8 cellular contexts compared by ENCODE assay signal in the genomic region with DNA sequence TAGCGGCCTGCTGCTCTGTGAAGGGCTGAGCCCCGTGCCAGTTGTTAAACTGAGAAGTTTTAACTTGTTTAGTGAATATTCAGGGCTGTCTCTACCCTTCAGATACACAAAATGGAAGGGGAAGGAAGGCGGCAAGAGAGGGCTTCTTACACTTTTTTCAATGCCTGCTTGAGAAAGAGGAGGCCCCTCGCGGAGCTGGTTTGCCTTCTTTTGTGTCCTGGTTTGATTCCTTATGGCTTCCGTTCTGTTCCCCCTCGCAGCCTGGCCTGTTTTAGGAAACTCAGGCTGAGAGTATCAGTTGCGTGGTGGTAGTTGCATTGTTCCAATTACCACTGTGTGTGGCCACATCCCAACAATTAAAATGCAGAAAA. TPM values are rescaled to one million over a fixed set of nuclear protein-coding genes. Genes with fewer than 3 reads are reported as not detected.
DNase-seq lines count a peak whose midpoint lies in the region; ATAC-seq, FAIRE-seq and TF ChIP-seq lines count a peak whose summit lies in the region.

No MANE protein-coding gene starts in this region.

- H3K18ac ChIP-seq in H1 (ENCODE audit: extremely low read depth, low read length) = peak overlapping the region; percentile 86; the same call in 1 of the 2 replicates

- ATAC-seq in natural killer cell (no peak), HG03442 (IDR thresholded peaks at IDR 0.05; ENCODE audit: unreplicated experiment) (no peak), GM18870 (IDR thresholded peaks at IDR 0.05; ENCODE audit: unreplicated experiment) (no peak), HG03565 (IDR thresholded peaks at IDR 0.05; ENCODE audit: unreplicated experiment) (no peak)

- H3K4me1 Mint-ChIP-seq in Calu3 (ENCODE audit: low read depth, unreplicated experiment) (peaks cover 10% of the 10 kb centered on the region), natural killer cell (peaks cover 40 to 41% of the 10 kb centered on the region in 2 donors)

- peak overlapping the region; percentile 91; the same call in 1 of the 2 replicates for H2BK5ac ChIP-seq in H1 (ENCODE audit: low read depth, low read length)

- no peak overlapping the region for H2BK120ac ChIP-seq in H1 (replicated peaks; ENCODE audit: low read depth, low read length)

- TSS peak; percentile 41 for BruUV-seq in Calu3 (replicated peaks; lab: Mats Ljungman, UMichigan)

- no peaks in the 10 kb centered on the region for H3K4me1 ChIP-seq in NT2/D1 (ENCODE audit: insufficient read depth, insufficient read length)
- H3K4me1 ChIP-seq in H1 (replicated peaks in 1 of 4; ENCODE audit: control insufficient read depth in 3 of 4, insufficient read depth in 4 of 4, low read length in 3 of 4) = peaks cover 0 to 5% (median 2%) of the 10 kb centered on the region in 4 experiments; a peak in 4 of 7 replicates

- H2BK15ac ChIP-seq in H1 (ENCODE audit: low read length) = 0 out of 2 replicates have a peak overlapping the region, but pooled peaks have one; percentile 47

- no peak for TF ChIP-seq RAD21 in H1 (IDR thresholded peaks at IDR 0.05 in 1 of 2, conservative IDR thresholded peaks at IDR 0.05 in 1 of 2; ENCODE audit: low read depth in 2 of 2, low read length in 2 of 2)

- peaks cover 8% of the 10 kb centered on the region; the same call in 1 of the 2 replicates for H3K23me2 ChIP-seq in H1 (ENCODE audit: low read depth, low read length)

- CTCF ChIA-PET in Calu3 (lab: Charles Lee) = interaction anchor here (3.6 kb wide), 1 partner anchor 14 kb away, joined by 54 read pairs; a partner anchor contains a TSS
- CTCF ChIA-PET in H1 (lab: Charles Lee; ENCODE audit: partially characterized antibody) = interaction anchor here (0.8 to 13.6 kb wide), 4 partner anchors 8 to 23 kb away, joined by 3 to 196 read pairs (median 4); a partner anchor contains a TSS
- CTCF ChIA-PET in HEK293T (lab: Yijun Ruan, JAX) = interaction anchor here (4.0 kb wide), 1 partner anchor 14 kb away, joined by 39 read pairs; a partner anchor contains a TSS

- H3K27ac ChIP-seq in H1 (ENCODE audit: low read depth, low read length) = peak overlapping the region; percentile 70

- H3K56ac ChIP-seq in H1 (replicated peaks; ENCODE audit: insufficient read length, low read depth, low read length) = no peak overlapping the region

- H3K4me3 Mint-ChIP-seq in Calu3 (ENCODE audit: low read depth, unreplicated experiment) (peak overlapping the region; percentile 87), natural killer cell (peak overlapping the region; percentile 88)

- no peak for TF ChIP-seq POLR2A in H1 (IDR thresholded peaks at IDR 0.05; ENCODE audit: control extremely low read depth in 1 of 2, low read depth in 2 of 2, low read length in 2 of 2)

- H3K14ac ChIP-seq in H1 (ENCODE audit: insufficient read length) = no peak overlapping the region

- H3K9ac ChIP-seq in NT2/D1 (ENCODE audit: insufficient read length, low read depth) = peak overlapping the region; percentile 79
- peak overlapping the region; percentile 39 to 84 (median 76) for H3K9ac ChIP-seq in H1 (replicated peaks in 1 of 4; ENCODE audit: extremely low read depth in 1 of 4, low read depth in 3 of 4, low read length in 3 of 4)

- H3K4me3 ChIP-seq in NT2/D1 (ENCODE audit: insufficient read length, low read depth) = peak overlapping the region; percentile 61
- H3K4me3 ChIP-seq in H1 (ENCODE audit: extremely low read depth in 1 of 4, insufficient read depth in 2 of 4, low read depth in 3 of 4, low read length in 4 of 4) = peak overlapping the region; percentile 68 to 95 (median 91)

- H2BK12ac ChIP-seq in H1 (ENCODE audit: low read depth, low read length) = peak overlapping the region; percentile 89

- 16% methylated on average over 8 of the region's 8 CpGs; no CpG with 5 or more reads in 1 of the 2 experiments for WGBS in H1 (ENCODE audit: extremely low coverage in 1 of 2, insufficient coverage in 1 of 2, insufficient read length in 1 of 2, insufficient replicate concordance in 2 of 2, low coverage in 1 of 2, low lambda C conversion rate in 2 of 2, missing lambda C conversion rate in 1 of 2), 2 experiments

- H3K23ac ChIP-seq in H1 (ENCODE audit: insufficient read length) = no peak overlapping the region

- H3K27me3 ChIP-seq in NT2/D1 (ENCODE audit: insufficient read depth, insufficient read length) = no peaks in the 10 kb centered on the region
- H3K27me3 ChIP-seq in H1 (replicated peaks in 1 of 4; ENCODE audit: control insufficient read depth in 3 of 4, extremely low read depth in 1 of 4, insufficient read depth in 3 of 4, low read length in 3 of 4) = no peaks in the 10 kb centered on the region

- H2BK20ac ChIP-seq in H1 (ENCODE audit: low read length) = no peak overlapping the region

- H3K4ac ChIP-seq in H1 (replicated peaks; ENCODE audit: insufficient read length, low read depth, low read length) = peak overlapping the region; percentile 24

- DNase-seq in Calu3 (peak; percentile 14), NT2/D1 (ENCODE audit: low read depth, low spot score) (no peak), H1 (ENCODE audit: low read depth in 1 of 2, low spot score in 2 of 2) (no peak), natural killer cell (no peak), HEK293T (ENCODE audit: extremely low spot score) (no peak)

- FAIRE-seq in H1 (lab: Jason Lieb, UNC) = no peak

- peaks cover 20% of the 10 kb centered on the region for H3K79me1 ChIP-seq in H1 (ENCODE audit: low read depth, low read length)

- H3K27me3 Mint-ChIP-seq in Calu3 (ENCODE audit: unreplicated experiment) = no peaks in the 10 kb centered on the region
- no peaks in the 10 kb centered on the region for H3K27me3 Mint-ChIP-seq in natural killer cell (ENCODE audit: low read depth in 2 of 2)

- TF ChIP-seq EP300 in H1 (IDR thresholded peaks at IDR 0.05; ENCODE audit: borderline replicate concordance in 1 of 2, low read depth in 2 of 2, low read length in 2 of 2) = no peak

- H4K5ac ChIP-seq in H1 (ENCODE audit: insufficient read length, low read depth, low read length) = peak overlapping the region; percentile 42

- H3K9me3 ChIP-seq in NT2/D1 (ENCODE audit: insufficient read depth, low read length) (no peaks in the 10 kb centered on the region), H1 (ENCODE audit: insufficient read depth in 2 of 2, low read depth in 1 of 2, low read length in 1 of 2) (no peaks in the 10 kb centered on the region)

- peaks cover 10 to 39% of the 10 kb centered on the region in 2 experiments for H3K79me2 ChIP-seq in H1 (ENCODE audit: control insufficient read depth in 1 of 2, insufficient read depth in 2 of 2, low read length in 2 of 2)

- peaks cover 69% of the 10 kb centered on the region for H3K36me3 Mint-ChIP-seq in Calu3 (ENCODE audit: insufficient read depth, unreplicated experiment)
- H3K36me3 Mint-ChIP-seq in natural killer cell = no peaks in the 10 kb centered on the region

- H4K8ac ChIP-seq in H1 (ENCODE audit: extremely low read depth, insufficient read depth, low read length) = no peak overlapping the region

- no peaks in the 10 kb centered on the region for H3K9me3 Mint-ChIP-seq in Calu3 (ENCODE audit: low read depth, unreplicated experiment)
- H3K9me3 Mint-ChIP-seq in natural killer cell = no peaks in the 10 kb centered on the region

- H3K27ac Mint-ChIP-seq in Calu3 (ENCODE audit: unreplicated experiment) (peak overlapping the region; percentile 99), natural killer cell (peak overlapping the region; percentile 89 to 99)

- H4K20me1 ChIP-seq in H1 (replicated peaks in 1 of 2; ENCODE audit: control insufficient read depth in 1 of 2, insufficient read depth in 2 of 2, low read length in 2 of 2) = peaks cover 2 to 3% of the 10 kb centered on the region in 2 experiments

- peak overlapping the region; percentile 98 for H3K4me2 ChIP-seq in H1 (ENCODE audit: insufficient read depth in 1 of 2, low read depth in 2 of 2, low read length in 2 of 2)

- H3K36me3 ChIP-seq in NT2/D1 (ENCODE audit: insufficient read depth, insufficient read length, low read length) (peaks cover 36% of the 10 kb centered on the region), H1 (ENCODE audit: control insufficient read depth in 2 of 4, insufficient read depth in 4 of 4, low read length in 3 of 4) (peaks cover 6 to 27% (median 19%) of the 10 kb centered on the region in 4 experiments)

- POLR2A ChIA-PET in H1 (lab: Charles Lee; ENCODE audit: partially characterized antibody) = interaction anchor here (0.5 to 8.2 kb wide), 21 partner anchors 8 to 204 kb away, joined by 3 to 254 read pairs (median 5); a partner anchor contains a TSS
- POLR2A ChIA-PET in HEK293T (lab: Yijun Ruan, JAX) = interaction anchor here (0.9 to 8.2 kb wide), 6 partner anchors 8 to 154 kb away, joined by 3 to 124 read pairs (median 4); a partner anchor contains a TSS

- peak overlapping the region; percentile 66 for H2AK5ac ChIP-seq in H1 (ENCODE audit: low read depth, low read length)

- no peak overlapping the region for H2AFZ ChIP-seq in H1 (ENCODE audit: low read length)

- peak overlapping the region; percentile 32 for H4K91ac ChIP-seq in H1 (replicated peaks; ENCODE audit: insufficient read length, low read length)

- intact Hi-C loops in Calu3 (cut with micrococcal nuclease; ENCODE audit: unreplicated experiment) (loop anchor here (5.0 kb wide), 1 partner anchor 117 kb away; no protein-coding TSS in a partner anchor), natural killer cell (cut with micrococcal nuclease) (loop anchor here (2.0 kb wide), 1 partner anchor 14 kb away; a partner anchor contains a TSS)

- no peak for TF ChIP-seq CTCF in Calu3 (IDR thresholded peaks at IDR 0.05; ENCODE audit: unreplicated experiment)
- no peak for TF ChIP-seq CTCF in H1 (IDR thresholded peaks at IDR 0.05; ENCODE audit: control extremely low read depth in 1 of 3, insufficient read depth in 1 of 3, low read depth in 1 of 3, low read length in 3 of 3)
- no peak for TF ChIP-seq CTCF in natural killer cell (IDR thresholded peaks at IDR 0.05)

RNA-seq across cellular contexts. Expression of a gene that starts 1.0 kb away (rescaled TPM):
- total RNA-seq in Calu3 (2022) = 36.1 and 38.5 TPM in 2 replicates
- total RNA-seq in H1 (2021; fragmentation: NEBNext Ultra II Directional; extraction: Animal tissue kit (Norgen Biotek cat#: 25700)) = 57.6 and 58.9 TPM in 2 replicates
- polyA plus RNA-seq in H1 (2011; rRNA removed) = 72.7 and 75.3 TPM in 2 replicates
- polyA plus RNA-seq in H1 (2011; cell fraction: cytosol; rRNA removed) = 53.4 TPM
- polyA plus RNA-seq in H1 (2011; cell fraction: nucleus; rRNA removed) = 63.8 TPM
- polyA plus RNA-seq in H1 (2012, experiment 1 of 2) = 41.9 to 50.1 TPM (median 45.5 TPM) in 4 replicates
- polyA plus RNA-seq in H1 (2012, experiment 2 of 2) = 60.5 TPM
- polyA plus RNA-seq in H1 (2013, experiment 1 of 2) = 37.7 TPM
- polyA plus RNA-seq in H1 (2013, experiment 2 of 2) = 38.8 TPM
- 63.2 and 71.0 TPM in 2 replicates for polyA minus RNA-seq in H1 (2011; rRNA and poly(A)+ RNA removed)
- polyA minus RNA-seq in H1 (2011; cell fraction: cytosol; rRNA and poly(A)+ RNA removed) = 44.5 TPM
- 36.9 TPM for polyA minus RNA-seq in H1 (2011; cell fraction: nucleus; rRNA and poly(A)+ RNA removed)
- 100 to 1,000 TPM in 1 of 3 donors, 10 to 100 TPM in 2; 65.1 to 140 (median 73.6) TPM for total RNA-seq in natural killer cell

RNA-seq across cellular contexts. Expression of a gene that starts 7.5 kb away (rescaled TPM):
- 14.9 and 15.4 TPM in 2 replicates for total RNA-seq in Calu3 (2022)
- total RNA-seq in H1 (2021; fragmentation: NEBNext Ultra II Directional; extraction: Animal tissue kit (Norgen Biotek cat#: 25700)) = 20.8 and 23.2 TPM in 2 replicates
- 12.1 and 18.4 TPM in 2 replicates for polyA plus RNA-seq in H1 (2011; rRNA removed)
- 19.9 TPM for polyA plus RNA-seq in H1 (2011; cell fraction: cytosol; rRNA removed)
- polyA plus RNA-seq in H1 (2011; cell fraction: nucleus; rRNA removed) = 13.5 TPM
- polyA plus RNA-seq in H1 (2012, experiment 1 of 2) = 15.6 to 20.5 TPM (median 19.3 TPM) in 4 replicates
- polyA plus RNA-seq in H1 (2012, experiment 2 of 2) = 13.7 TPM
- 21.5 TPM for polyA plus RNA-seq in H1 (2013, experiment 1 of 2)
- 21.8 TPM for polyA plus RNA-seq in H1 (2013, experiment 2 of 2)
- 20.7 and 28.4 TPM in 2 replicates for polyA minus RNA-seq in H1 (2011; rRNA and poly(A)+ RNA removed)
- 13.6 TPM for polyA minus RNA-seq in H1 (2011; cell fraction: cytosol; rRNA and poly(A)+ RNA removed)
- polyA minus RNA-seq in H1 (2011; cell fraction: nucleus; rRNA and poly(A)+ RNA removed) = 21.7 TPM
- under 1 TPM in 2 of 3 donors, not detected in 1; 0.47 to 0.48 TPM for total RNA-seq in natural killer cell

RNA-seq across cellular contexts. Expression of a gene that starts 13.4 kb away (rescaled TPM):
- 73.5 and 75.1 TPM in 2 replicates for total RNA-seq in Calu3 (2022)
- 78.1 and 79.7 TPM in 2 replicates for total RNA-seq in H1 (2021; fragmentation: NEBNext Ultra II Directional; extraction: Animal tissue kit (Norgen Biotek cat#: 25700))
- polyA plus RNA-seq in H1 (2011; rRNA removed) = 21.1 and 27.1 TPM in 2 replicates
- polyA plus RNA-seq in H1 (2011; cell fraction: cytosol; rRNA removed) = 30.5 TPM
- polyA plus RNA-seq in H1 (2011; cell fraction: nucleus; rRNA removed) = 28.9 TPM
- 53.0 to 64.5 TPM (median 56.6 TPM) in 4 replicates for polyA plus RNA-seq in H1 (2012, experiment 1 of 2)
- polyA plus RNA-seq in H1 (2012, experiment 2 of 2) = 8.1 TPM
- 29.4 TPM for polyA plus RNA-seq in H1 (2013, experiment 1 of 2)
- 28.2 TPM for polyA plus RNA-seq in H1 (2013, experiment 2 of 2)
- polyA minus RNA-seq in H1 (2011; rRNA and poly(A)+ RNA removed) = 88.3 and 90.0 TPM in 2 replicates
- 53.7 TPM for polyA minus RNA-seq in H1 (2011; cell fraction: cytosol; rRNA and poly(A)+ RNA removed)
- polyA minus RNA-seq in H1 (2011; cell fraction: nucleus; rRNA and poly(A)+ RNA removed) = 55.1 TPM
- total RNA-seq in natural killer cell = 10 to 100 TPM; 82.3 to 87.1 (median 82.3) TPM

Comparison
In these comparisons a context has a peak if more than half of its experiments do, and no peak if none do; other contexts are left out.
1. RNA of a gene that starts 7.5 kb away (total RNA-seq): 20.8 to 23.2 TPM in H1 and 14.9 to 15.4 TPM in Calu3; 0.47 to 0.48 TPM in natural killer cell; every median in the first group is over 10 times any median in the second.